ENCODE assay signal across 25 cellular contexts in the genomic region with DNA sequence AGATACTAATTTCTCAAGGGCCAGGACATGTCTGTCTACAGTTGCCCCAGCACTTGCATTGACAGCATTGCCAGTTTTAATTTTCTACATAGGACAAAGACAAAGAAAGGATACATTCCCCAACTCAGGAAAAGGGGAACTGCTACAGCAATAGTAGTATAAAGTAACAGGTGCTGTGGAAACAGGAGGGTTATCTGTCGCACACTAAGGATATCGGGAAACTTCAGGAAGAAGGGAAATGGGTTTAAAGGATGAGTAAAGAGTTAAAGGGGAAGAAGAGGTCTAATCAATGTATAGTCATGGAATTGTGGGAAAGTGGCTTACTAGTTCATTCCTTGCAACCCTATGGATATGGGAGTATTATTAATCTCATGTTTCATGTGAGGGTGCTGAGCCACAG.
"Had no signal": no experiment of that assay in that cellular context is flagged by ENCODE, and none has a peak within 500 bp of the region (broad histone marks: within the 10 kb centered on the region; RNA-seq: fewer than 3 reads in every experiment).

No MANE protein-coding gene starts in this region.

- H3K9me3 ChIP-seq: body of pancreas, heart left ventricle, mucosa of descending colon, spleen, testis, upper lobe of left lung had no signal

- DNase-seq: activated CD4-positive, alpha-beta T cell treated with anti-CD3 and anti-CD28 coated beads for 1 hour; activated CD4-positive, alpha-beta T cell treated with anti-CD3 and anti-CD28 coated beads, Interleukin-2, amount 50 U/mL, for 48 hours; activated naive CD4-positive, alpha-beta T cell treated with Interleukin-2 at 50 U/mL for 16 hours; anterior cingulate cortex; body of pancreas; caudate nucleus; effector CD4-positive, alpha-beta T cell; heart left ventricle; islet precursor cell; left cardiac atrium; mucosa of descending colon; nephron progenitor cell; posterior cingulate gyrus; retina; SHP77 treated with DMSO at 0.1 percent for 48 hours; spleen; stimulated activated CD4-positive, alpha-beta T cell treated with anti-CD3 and anti-CD28 coated beads, Interleukin-4, amount 100 ng/mL, for 1 hour; stimulated activated naive CD4-positive, alpha-beta T cell; testis; upper lobe of left lung; WERI-Rb-1 had no signal

- H3K4me3 Mint-ChIP-seq: dendritic cell treated with granulocyte-macrophage colony-stimulating factor and Interleukin-4, amounts not matched to agents 40 ng/mL and 50 ng/mL, for 4 days; memory B cell; nephron progenitor cell; T-helper 2 cell treated with Interferon-gamma antibody and Interleukin-4, amounts not matched to agents 5 μg/mL and 100 μg/mL, for 36 hours had no signal

- H3K27me3 ChIP-seq: body of pancreas, heart left ventricle, spleen, testis, upper lobe of left lung had no signal

- H3K27me3 Mint-ChIP-seq: dendritic cell treated with granulocyte-macrophage colony-stimulating factor and Interleukin-4, amounts not matched to agents 40 ng/mL and 50 ng/mL, for 4 days; memory B cell had no signal

- H3K27ac ChIP-seq: body of pancreas, spleen, WERI-Rb-1 had no signal

- H3K27ac Mint-ChIP-seq: dendritic cell treated with granulocyte-macrophage colony-stimulating factor and Interleukin-4, amounts not matched to agents 40 ng/mL and 50 ng/mL, for 4 days; memory B cell; nephron progenitor cell; T-helper 2 cell treated with Interferon-gamma antibody and Interleukin-4, amounts not matched to agents 5 μg/mL and 100 μg/mL, for 36 hours had no signal

- H3K4me1 Mint-ChIP-seq: memory B cell, nephron progenitor cell had no signal

- ATAC-seq: body of pancreas, heart left ventricle, left cardiac atrium, mucosa of descending colon, SK-N-SH treated with all-trans-retinoic acid at 6 μM for 48 hours had no signal

- H3K9me3 Mint-ChIP-seq: dendritic cell treated with granulocyte-macrophage colony-stimulating factor and Interleukin-4, amounts not matched to agents 40 ng/mL and 50 ng/mL, for 4 days; memory B cell; nephron progenitor cell; T-helper 2 cell treated with Interferon-gamma antibody and Interleukin-4, amounts not matched to agents 5 μg/mL and 100 μg/mL, for 36 hours had no signal

- H3K4me3 ChIP-seq: body of pancreas, heart left ventricle, mucosa of descending colon, spleen, testis, upper lobe of left lung had no signal
